9 cellular contexts compared by ENCODE assay signal in genomic region chr12:130026608-130027176, GRCh38.
DNase-seq lines count a peak whose midpoint lies in the region; ATAC-seq, FAIRE-seq and TF ChIP-seq lines count a peak whose summit lies in the region.
"Had no signal": no experiment of that assay in that cellular context is flagged by ENCODE, and none has a peak within 500 bp of the region (broad histone marks: within the 10 kb centered on the region; RNA-seq: fewer than 3 reads in every experiment).

No MANE protein-coding gene starts in this region.

- no peaks in the 10 kb centered on the region for H3K9me3 ChIP-seq in endothelial cell of umbilical vein (replicated peaks; ENCODE audit: control insufficient read depth, insufficient read depth, low read length)
- no peaks in the 10 kb centered on the region for H3K9me3 ChIP-seq in smooth muscle cell (replicated peaks; ENCODE audit: low read depth)
- H3K9me3 ChIP-seq: thoracic aorta had no signal

- H3K36me3 ChIP-seq in endothelial cell of umbilical vein (ENCODE audit: control insufficient read depth in 2 of 2, extremely low read depth in 1 of 2, insufficient read depth in 2 of 2, low read length in 2 of 2) (no peaks in the 10 kb centered on the region), smooth muscle cell (ENCODE audit: low read depth) (no peaks in the 10 kb centered on the region)
- H3K36me3 ChIP-seq: thoracic aorta had no signal

- H3K79me2 ChIP-seq in endothelial cell of umbilical vein (ENCODE audit: control insufficient read depth, insufficient read depth, low read length) (no peaks in the 10 kb centered on the region), smooth muscle cell (ENCODE audit: low read depth) (no peaks in the 10 kb centered on the region)

- peak; percentile 41 for TF ChIP-seq CTCF in HFF-Myc (IDR thresholded peaks at IDR 0.05; ENCODE audit: low read depth, low read length, missing control alignments)
- peak; percentile 35 for TF ChIP-seq CTCF in RWPE1 (conservative IDR thresholded peaks at IDR 0.05; ENCODE audit: low read depth)
- peak; percentile 13 to 26 for TF ChIP-seq CTCF in endothelial cell of umbilical vein (IDR thresholded peaks at IDR 0.05; ENCODE audit: extremely low read depth in 1 of 2, insufficient read depth in 1 of 2, low read depth in 1 of 2, low read length in 2 of 2)
- TF ChIP-seq CTCF in smooth muscle cell (IDR thresholded peaks at IDR 0.05; ENCODE audit: borderline replicate concordance, insufficient read depth, poor library complexity, severe bottlenecking), result peak; percentile 70

- DNase-seq in DMS114 treated with DMSO at 0.1 percent for 48 hours (lab: John Stamatoyannopoulos, UW; ENCODE audit: unreplicated experiment) (peak; percentile 10), HFF-Myc (ENCODE audit: extremely low read depth, low read depth) (no peak), RWPE1 (ENCODE audit: low spot score) (peak; percentile 34), endothelial cell of umbilical vein (ENCODE audit: low read depth, low spot score) (no peak), smooth muscle cell (lab: John Stamatoyannopoulos, UW; ENCODE audit: unreplicated experiment) (no peak), frontal cortex (ENCODE audit: low spot score in 2 of 2) (no peak), NCI-H2107 treated with DMSO at 0.1 percent for 48 hours (lab: John Stamatoyannopoulos, UW; ENCODE audit: unreplicated experiment) (no peak)

- H2AFZ ChIP-seq in endothelial cell of umbilical vein (ENCODE audit: low read depth, low read length), result no peak overlapping the region
- no peak overlapping the region for H2AFZ ChIP-seq in smooth muscle cell (ENCODE audit: low read depth)

- H3K9ac ChIP-seq in endothelial cell of umbilical vein (replicated peaks; ENCODE audit: extremely low read depth, insufficient read depth, low read length) (no peak overlapping the region), smooth muscle cell (ENCODE audit: low read depth) (no peak overlapping the region)

- TF ChIP-seq POLR2A in endothelial cell of umbilical vein (IDR thresholded peaks at IDR 0.05; ENCODE audit: low read depth, low read length), result no peak

- H3K4me3 ChIP-seq in HFF-Myc (replicated peaks; ENCODE audit: low read depth, low read length) (no peak overlapping the region), endothelial cell of umbilical vein (replicated peaks in 1 of 3; ENCODE audit: insufficient read depth in 1 of 3, low read depth in 1 of 3, low read length in 3 of 3) (no peak overlapping the region), smooth muscle cell (no peak overlapping the region)
- H3K4me3 ChIP-seq: thoracic aorta had no signal

- H3K4me1 ChIP-seq in endothelial cell of umbilical vein (ENCODE audit: control insufficient read depth, extremely low read depth, insufficient read depth, low read length) (no peaks in the 10 kb centered on the region), smooth muscle cell (ENCODE audit: low read depth) (no peaks in the 10 kb centered on the region)

- FAIRE-seq in endothelial cell of umbilical vein (lab: Jason Lieb, UNC), result no peak
- no peak for FAIRE-seq in frontal cortex (lab: Jason Lieb, UNC)

- no peak overlapping the region for H3K27ac ChIP-seq in RWPE1
- H3K27ac ChIP-seq in endothelial cell of umbilical vein (ENCODE audit: insufficient read depth, low read depth, low read length), result no peak overlapping the region
- no peak overlapping the region for H3K27ac ChIP-seq in smooth muscle cell (ENCODE audit: low read depth)
- H3K27ac ChIP-seq: thoracic aorta had no signal

- intact Hi-C loops in endothelial cell of umbilical vein (cut with micrococcal nuclease), result loop anchor here (5.0 kb wide), 1 partner anchor 311 kb away; the partner anchor contains the start of gene PIWIL1

- H3K27me3 ChIP-seq in endothelial cell of umbilical vein (ENCODE audit: control insufficient read depth in 2 of 2, insufficient read depth in 2 of 2, low read length in 2 of 2) (no peaks in the 10 kb centered on the region), smooth muscle cell (ENCODE audit: low read depth) (peaks cover 41% of the 10 kb centered on the region)

- H3F3A ChIP-seq in smooth muscle cell (ENCODE audit: low read depth), result no peaks in the 10 kb centered on the region

- BruUV-seq in endothelial cell of umbilical vein (replicated peaks; lab: Mats Ljungman, UMichigan), result no TSS peak

- no peak for ATAC-seq in HG03432 (IDR thresholded peaks at IDR 0.05; ENCODE audit: unreplicated experiment)

- no peaks in the 10 kb centered on the region for H3K9me1 ChIP-seq in endothelial cell of umbilical vein (replicated peaks; ENCODE audit: control insufficient read depth, extremely low read depth, insufficient read depth, low read length)

- POLR2A ChIA-PET in RWPE1 (lab: Yijun Ruan, JAX; ENCODE audit: low non-redundant PET), result no interaction called here
- POLR2A ChIA-PET in endothelial cell of umbilical vein (lab: Charles Lee), result no interaction called here

- H4K20me1 ChIP-seq in endothelial cell of umbilical vein (replicated peaks; ENCODE audit: control insufficient read depth, extremely low read depth, insufficient read depth, low read length), result no peaks in the 10 kb centered on the region
- no peaks in the 10 kb centered on the region for H4K20me1 ChIP-seq in smooth muscle cell (ENCODE audit: low read depth)

- CTCF ChIA-PET in RWPE1 (lab: Yijun Ruan, JAX) (interaction anchor here (0.5 to 2.4 kb wide), 24 partner anchors 9 to 1256 kb away, joined by 3 to 14 read pairs (median 4); partner anchors contain the start of gene SLC15A4), endothelial cell of umbilical vein (lab: Charles Lee) (interaction anchor here (1.5 kb wide), 1 partner anchor 721 kb away, joined by 4 read pairs; no protein-coding TSS in a partner anchor)

- WGBS in smooth muscle cell (ENCODE audit: low lambda C conversion rate), result 53% methylated on average over 15 of the region's 15 CpGs

- H3K4me2 ChIP-seq in endothelial cell of umbilical vein (ENCODE audit: insufficient read depth, low read length) (no peak overlapping the region), smooth muscle cell (no peak overlapping the region)

- dilution Hi-C loops in endothelial cell of umbilical vein (cut with MboI; ENCODE audit: extremely low pct_ligation_motif_present, low sequenced_read_pairs), result no loop called here

TF ChIP-seq in endothelial cell of umbilical vein, 7 proteins besides CTCF, POLR2A, EP300 and RAD21:
- no peak for TF ChIP-seq POLR2AphosphoS5 (IDR thresholded peaks at IDR 0.05; ENCODE audit: insufficient read depth, low read depth, low read length)
- no peak for TF ChIP-seq MYC (IDR thresholded peaks at IDR 0.05; ENCODE audit: low read depth, low read length)
- TF ChIP-seq GATA2 (IDR thresholded peaks at IDR 0.05; ENCODE audit: insufficient read depth, insufficient read length, low read depth, low read length), result no peak

Comparison
In these comparisons a context has a peak if more than half of its experiments do, and no peak if none do; other contexts are left out.
1. DNase-seq: peak in DMS114 treated with DMSO at 0.1 percent for 48 hours (single experiment) and RWPE1 (single experiment); none in HFF-Myc (single experiment), endothelial cell of umbilical vein (single experiment), smooth muscle cell (single experiment), frontal cortex (0 of 2) and NCI-H2107 treated with DMSO at 0.1 percent for 48 hours (single experiment).
2. CTCF ChIP-seq: peak in every context shown above with its lines; median percentile 70 in smooth muscle cell; 41 in HFF-Myc; 35 in RWPE1; 20 in endothelial cell of umbilical vein.